Comparison of ENCODE assay signal across 10 cellular contexts in the genomic region with DNA sequence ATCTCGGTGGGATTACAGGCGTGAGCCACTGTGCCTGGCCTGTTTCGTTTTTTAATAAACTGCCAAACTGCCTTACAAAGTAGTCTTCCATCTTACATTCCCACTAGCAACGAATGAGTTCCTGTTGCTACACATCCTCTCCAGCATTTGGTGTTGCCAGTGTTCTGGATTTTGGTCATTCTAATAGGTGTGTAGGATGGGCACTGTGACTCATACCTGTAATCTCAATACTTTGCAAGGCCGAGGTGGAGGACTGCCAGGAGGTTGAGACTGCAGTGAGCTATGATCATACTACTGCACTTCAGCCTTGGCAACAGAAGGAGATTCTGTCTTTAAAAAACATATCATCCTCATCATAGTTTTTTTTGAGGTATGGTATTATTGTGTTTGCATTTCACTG. TPM values are rescaled to one million over a fixed set of nuclear protein-coding genes. Genes with fewer than 3 reads are reported as not detected.
DNase-seq lines count a peak whose midpoint lies in the region; ATAC-seq and TF ChIP-seq lines count a peak whose summit lies in the region.
"Had no signal": no experiment of that assay in that cellular context is flagged by ENCODE, and none has a peak within 500 bp of the region (broad histone marks: within the 10 kb centered on the region; RNA-seq: fewer than 3 reads in every experiment).

No MANE protein-coding gene starts in this region.

- H3K27me3 Mint-ChIP-seq in HFFc6 (ENCODE audit: insufficient read depth), result no peaks in the 10 kb centered on the region; the same call in 1 of the 2 replicates
- no peaks in the 10 kb centered on the region for H3K27me3 Mint-ChIP-seq in glutamatergic neuron (ENCODE audit: unreplicated experiment)

- H3K4me3 Mint-ChIP-seq in HFFc6 (no peak overlapping the region), glutamatergic neuron (ENCODE audit: unreplicated experiment) (no peak overlapping the region)

- no peak overlapping the region for H3K27ac ChIP-seq in lung (ENCODE audit: low read depth in 1 of 2, low read length in 1 of 2)

- peak; percentile 58 for DNase-seq in HFFc6
- DNase-seq in RPMI7951 (ENCODE audit: low read depth), result peak; percentile 15
- DNase-seq in lung (ENCODE audit: low spot score), result peak; percentile 70
- no peak for DNase-seq in stimulated activated CD4-positive, alpha-beta T cell treated with anti-CD3 and anti-CD28 coated beads, Interleukin-4, amount 100 ng/mL, for 1 hour
- no peak for DNase-seq in glutamatergic neuron
- DNase-seq: EL; stimulated activated CD8-positive, alpha-beta memory T cell treated with anti-CD3 and anti-CD28 coated beads, Interleukin-4, amount 100 ng/mL, for 48 hours had no signal

- H3K9me3 Mint-ChIP-seq in HFFc6, result no peaks in the 10 kb centered on the region
- H3K9me3 Mint-ChIP-seq in glutamatergic neuron (ENCODE audit: unreplicated experiment), result no peaks in the 10 kb centered on the region

- H3K4me1 Mint-ChIP-seq in HFFc6 (ENCODE audit: low read depth) (peaks cover 20% of the 10 kb centered on the region), glutamatergic neuron (ENCODE audit: low read depth, unreplicated experiment) (no peaks in the 10 kb centered on the region)

- H3K36me3 ChIP-seq in lung (ENCODE audit: control insufficient read depth in 2 of 2, insufficient read depth in 2 of 2, low read length in 2 of 2), result no peaks in the 10 kb centered on the region

- H3K4me1 ChIP-seq in lung (ENCODE audit: control insufficient read depth in 2 of 2, insufficient read depth in 2 of 2, low read length in 2 of 2), result peaks cover 0 to 2% of the 10 kb centered on the region in 2 donors

- no peak overlapping the region for H3K4me3 ChIP-seq in lung

- H3K36me3 Mint-ChIP-seq in HFFc6 (ENCODE audit: low read depth) (peaks cover 5% of the 10 kb centered on the region; the same call in 1 of the 2 replicates), glutamatergic neuron (ENCODE audit: unreplicated experiment) (no peaks in the 10 kb centered on the region)

- TF ChIP-seq CTCF in HFFc6 (IDR thresholded peaks at IDR 0.05) (no peak), lung (IDR thresholded peaks at IDR 0.05; ENCODE audit: control extremely low read depth, extremely low read depth) (no peak), glutamatergic neuron (IDR thresholded peaks at IDR 0.05; ENCODE audit: partially characterized antibody, unreplicated experiment) (no peak)

- ATAC-seq in GM18519 (IDR thresholded peaks at IDR 0.05; ENCODE audit: low FRiP score, unreplicated experiment) (peak; percentile 61), lung (ENCODE audit: insufficient read depth, low FRiP score) (peak; percentile 83), HG03520 (IDR thresholded peaks at IDR 0.05; ENCODE audit: unreplicated experiment) (no peak), HG03097 (IDR thresholded peaks at IDR 0.05; ENCODE audit: low FRiP score, unreplicated experiment) (no peak)

- 69 to 71% methylated on average over 5 of the region's 5 CpGs for WGBS in lung, 2 donors

- no peaks in the 10 kb centered on the region for H3K27me3 ChIP-seq in lung (ENCODE audit: control insufficient read depth, insufficient read depth)

- peak overlapping the region; percentile 46 for H3K27ac Mint-ChIP-seq in HFFc6
- H3K27ac Mint-ChIP-seq in glutamatergic neuron (ENCODE audit: unreplicated experiment), result no peak overlapping the region

- H3K9me3 ChIP-seq in lung (ENCODE audit: control insufficient read depth in 2 of 2, insufficient read depth in 1 of 2, low read length in 1 of 2), result no peaks in the 10 kb centered on the region

RNA-seq across cellular contexts. Expression of a gene that starts 21.4 kb away (rescaled TPM):
- 10 to 100 TPM; 11.2 to 14.0 (median 12.9) TPM for total RNA-seq in HFFc6 (2021; fragmentation: NEBNext Ultra II Directional; extraction: Animal tissue kit (Norgen Biotek cat#: 25700))
- 14.5 and 19.8 TPM in 2 replicates for total RNA-seq in RPMI7951 (2014; rRNA removed; shearing (Covaris generic))
- 10 to 100 TPM; 16.8 to 53.2 TPM for total RNA-seq in lung
- 1 to 10 TPM; 7.3 to 9.0 TPM for polyA plus RNA-seq in lung
- total RNA-seq in glutamatergic neuron (ENCODE audit: unreplicated experiment), result 27.0 TPM

Comparison
In these comparisons a context has a peak if more than half of its experiments do, and no peak if none do; other contexts are left out.
1. ATAC-seq: peak in GM18519 (single experiment) and lung (single experiment); none in HG03520 (single experiment) and HG03097 (single experiment).
2. DNase-seq: peak in HFFc6 (single experiment), RPMI7951 (single experiment) and lung (single experiment); none in stimulated activated CD4-positive, alpha-beta T cell treated with anti-CD3 and anti-CD28 coated beads, Interleukin-4, amount 100 ng/mL, for 1 hour (single experiment) and glutamatergic neuron (single experiment).